23 cellular contexts compared by ENCODE assay signal in the genomic region with DNA sequence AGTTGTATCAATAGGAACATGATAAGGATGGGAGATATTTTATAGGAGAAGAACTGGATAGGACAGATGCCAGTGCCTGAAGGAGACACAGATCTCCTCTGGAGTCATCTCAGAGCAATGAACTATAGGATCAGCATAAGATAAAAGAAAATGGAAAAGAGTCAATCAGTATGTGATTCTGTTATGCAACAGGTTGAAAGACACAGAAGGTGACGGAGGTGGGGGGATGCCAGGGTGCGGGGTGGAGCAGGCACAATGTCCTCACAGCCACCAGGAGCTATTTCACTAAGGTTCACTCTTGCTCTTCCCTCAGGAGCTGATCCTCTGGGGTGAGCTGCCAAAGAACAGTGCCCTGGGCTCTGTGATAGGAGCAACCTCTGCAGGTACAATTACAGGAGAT.
"Had no signal": no experiment of that assay in that cellular context is flagged by ENCODE, and none has a peak within 500 bp of the region (broad histone marks: within the 10 kb centered on the region; RNA-seq: fewer than 3 reads in every experiment).

No MANE protein-coding gene starts in this region.

- H3K27ac Mint-ChIP-seq: endodermal cell; naive thymus-derived CD4-positive, alpha-beta T cell; type B pancreatic cell had no signal

- H3K4me1 Mint-ChIP-seq: naive thymus-derived CD4-positive, alpha-beta T cell had no signal

- H3K9me3 ChIP-seq: colonic mucosa, heart left ventricle, right atrium auricular region, sigmoid colon, suprapubic skin, thyroid gland had no signal

- DNase-seq: colonic mucosa; dermis blood vessel endothelial cell; effector CD4-positive, alpha-beta T cell; endodermal cell; erythroblast; foreskin melanocyte; heart left ventricle; hippocampal formation; left colon; left ventricle myocardium superior; naive thymus-derived CD4-positive, alpha-beta T cell; posterior cingulate gyrus; sigmoid colon; stimulated activated CD4-positive, alpha-beta T cell treated with anti-CD3 and anti-CD28 coated beads, Interleukin-2, amount 100 ng/mL, for 24 hours; stimulated activated CD4-positive, alpha-beta T cell treated with anti-CD3 and anti-CD28 coated beads, Interleukin-4, amount 100 ng/mL, for 4 hours; stimulated activated naive CD4-positive, alpha-beta T cell; thyroid gland had no signal

- H3K27ac ChIP-seq: colonic mucosa, right atrium auricular region, suprapubic skin had no signal

- H3K4me3 ChIP-seq: colonic mucosa, heart left ventricle, lung, right atrium auricular region, sigmoid colon, skin epidermis, suprapubic skin, thyroid gland had no signal

- H3K27me3 ChIP-seq: colonic mucosa, heart left ventricle, right atrium auricular region, sigmoid colon, suprapubic skin, thyroid gland had no signal

- H3K4me3 Mint-ChIP-seq: endodermal cell; naive thymus-derived CD4-positive, alpha-beta T cell; neural crest cell; type B pancreatic cell had no signal

- H3K36me3 ChIP-seq: colonic mucosa, heart left ventricle, right atrium auricular region, sigmoid colon, suprapubic skin, thyroid gland had no signal

- H3K9me3 Mint-ChIP-seq: endodermal cell, neural crest cell, type B pancreatic cell had no signal

- H3K4me1 ChIP-seq: colonic mucosa had no signal

- ATAC-seq: heart left ventricle; left colon; left ventricle myocardium superior; naive thymus-derived CD4-positive, alpha-beta T cell had no signal

- H3K27me3 Mint-ChIP-seq: naive thymus-derived CD4-positive, alpha-beta T cell; type B pancreatic cell had no signal
